Comparison of ENCODE assay signal across 1 cellular context in the genomic region with DNA sequence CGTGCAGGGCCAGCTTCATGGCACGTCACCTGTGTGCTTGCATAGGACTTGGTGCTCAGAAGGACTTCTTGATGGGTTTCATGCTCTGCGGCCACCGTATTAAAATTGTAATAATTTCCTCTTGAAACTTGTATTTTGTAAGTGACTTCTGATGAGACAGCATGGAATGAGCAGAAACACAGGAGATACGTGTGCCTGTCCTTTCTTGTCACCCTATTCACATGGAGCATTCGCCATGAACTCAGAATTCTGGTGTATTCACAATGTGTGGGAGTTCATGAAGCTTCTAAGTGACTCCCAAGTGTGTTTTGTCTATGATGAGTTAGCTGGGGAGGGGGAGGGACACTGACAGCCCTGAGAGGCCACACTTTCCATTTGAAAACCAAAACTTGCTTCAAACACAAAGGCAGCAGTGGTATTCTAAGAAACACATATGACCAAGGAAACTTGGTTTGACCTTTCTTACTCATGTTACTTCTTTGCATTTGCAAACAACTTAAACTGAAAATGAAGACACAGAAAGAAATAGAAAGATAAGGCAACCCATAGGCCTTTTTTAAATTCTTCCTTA.
A peak's percentile ranks its signal among the peaks of the same experiment; 100 is the strongest.
TF ChIP-seq lines count a peak whose summit lies in the region.

No MANE protein-coding gene starts in this region.

TF ChIP-seq in K562, 482 proteins besides CTCF, POLR2A, EP300 and RAD21:
- TF ChIP-seq, protein P1, sequence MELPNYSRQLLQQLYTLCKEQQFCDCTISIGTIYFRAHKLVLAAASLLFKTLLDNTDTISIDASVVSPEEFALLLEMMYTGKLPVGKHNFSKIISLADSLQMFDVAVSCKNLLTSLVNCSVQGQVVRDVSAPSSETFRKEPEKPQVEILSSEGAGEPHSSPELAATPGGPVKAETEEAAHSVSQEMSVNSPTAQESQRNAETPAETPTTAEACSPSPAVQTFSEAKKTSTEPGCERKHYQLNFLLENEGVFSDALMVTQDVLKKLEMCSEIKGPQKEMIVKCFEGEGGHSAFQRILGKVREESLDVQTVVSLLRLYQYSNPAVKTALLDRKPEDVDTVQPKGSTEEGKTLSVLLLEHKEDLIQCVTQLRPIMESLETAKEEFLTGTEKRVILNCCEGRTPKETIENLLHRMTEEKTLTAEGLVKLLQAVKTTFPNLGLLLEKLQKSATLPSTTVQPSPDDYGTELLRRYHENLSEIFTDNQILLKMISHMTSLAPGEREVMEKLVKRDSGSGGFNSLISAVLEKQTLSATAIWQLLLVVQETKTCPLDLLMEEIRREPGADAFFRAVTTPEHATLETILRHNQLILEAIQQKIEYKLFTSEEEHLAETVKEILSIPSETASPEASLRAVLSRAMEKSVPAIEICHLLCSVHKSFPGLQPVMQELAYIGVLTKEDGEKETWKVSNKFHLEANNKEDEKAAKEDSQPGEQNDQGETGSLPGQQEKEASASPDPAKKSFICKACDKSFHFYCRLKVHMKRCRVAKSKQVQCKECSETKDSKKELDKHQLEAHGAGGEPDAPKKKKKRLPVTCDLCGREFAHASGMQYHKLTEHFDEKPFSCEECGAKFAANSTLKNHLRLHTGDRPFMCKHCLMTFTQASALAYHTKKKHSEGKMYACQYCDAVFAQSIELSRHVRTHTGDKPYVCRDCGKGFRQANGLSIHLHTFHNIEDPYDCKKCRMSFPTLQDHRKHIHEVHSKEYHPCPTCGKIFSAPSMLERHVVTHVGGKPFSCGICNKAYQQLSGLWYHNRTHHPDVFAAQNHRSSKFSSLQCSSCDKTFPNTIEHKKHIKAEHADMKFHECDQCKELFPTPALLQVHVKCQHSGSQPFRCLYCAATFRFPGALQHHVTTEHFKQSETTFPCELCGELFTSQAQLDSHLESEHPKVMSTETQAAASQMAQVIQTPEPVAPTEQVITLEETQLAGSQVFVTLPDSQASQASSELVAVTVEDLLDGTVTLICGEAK (IDR thresholded peaks at IDR 0.05) = no peak
- TF ChIP-seq, protein P1 (CRISPR knock-in tag; IDR thresholded peaks at IDR 0.05) = no peak
- 0 out of 2 replicates have a peak, but pooled peaks have one; percentile 34 for TF ChIP-seq ZNF444 (CRISPR knock-in tag; IDR thresholded peaks at IDR 0.05)
